ENCODE assay signal across 10 cellular contexts in the genomic region with DNA sequence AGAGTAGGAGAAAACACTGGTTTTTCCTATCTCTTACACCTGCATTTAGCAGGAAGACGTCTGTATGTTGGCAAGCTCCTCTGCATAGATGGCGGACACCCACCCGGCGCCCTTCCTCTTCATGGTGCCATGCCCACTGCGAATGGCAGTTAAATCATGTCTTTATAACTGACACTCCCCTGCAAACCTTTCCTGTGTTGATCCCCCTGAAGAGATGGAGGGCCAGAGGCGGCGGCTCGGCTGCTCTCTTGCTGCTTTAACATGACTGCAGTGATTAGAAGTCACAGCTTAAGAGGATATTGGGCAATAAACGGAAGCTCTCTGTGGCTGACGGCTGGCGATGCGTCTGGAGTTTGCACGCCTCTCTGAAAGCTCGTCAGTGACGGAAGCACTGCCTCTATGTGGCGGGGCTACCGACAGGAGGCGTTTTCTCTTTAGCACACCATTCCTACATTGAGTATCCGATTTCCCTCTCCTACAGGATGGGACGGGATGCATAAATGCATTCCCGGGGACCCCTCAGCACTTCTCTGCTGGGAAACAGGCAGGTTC. TPM values are rescaled to one million over a fixed set of nuclear protein-coding genes. Genes with fewer than 3 reads are reported as not detected.
DNase-seq lines count a peak whose midpoint lies in the region; ATAC-seq and TF ChIP-seq lines count a peak whose summit lies in the region.
"Had no signal": no experiment of that assay in that cellular context is flagged by ENCODE, and none has a peak within 500 bp of the region (broad histone marks: within the 10 kb centered on the region; RNA-seq: fewer than 3 reads in every experiment).

No MANE protein-coding gene starts in this region.

- H3K4me1 ChIP-seq in heart left ventricle, result peaks cover 0 to 11% (median 0%) of the 10 kb centered on the region in 12 donors
- H3K4me1 ChIP-seq: parathyroid adenoma had no signal

- ATAC-seq in GM19043 (IDR thresholded peaks at IDR 0.05; ENCODE audit: low read depth, unreplicated experiment), result peak; percentile 94
- ATAC-seq in heart left ventricle, result peak in 3 of 4 donors; percentile 60 to 62 (median 61)

- peak overlapping the region in 1 of 12 donors; percentile 37 for H3K27ac ChIP-seq in heart left ventricle
- H3K27ac ChIP-seq: parathyroid adenoma had no signal

- TF ChIP-seq POLR2A in NB4 (IDR thresholded peaks at IDR 0.05; ENCODE audit: extremely low read depth, insufficient read length) (no peak), heart left ventricle (IDR thresholded peaks at IDR 0.05) (no peak)

- intact Hi-C loops in heart left ventricle (cut with DNase I), result no loop called here

- WGBS in heart left ventricle, 4 donors, result 61 to 80% (median 69%) methylated on average over 20 to 21 of the region's 21 CpGs

- TF ChIP-seq CTCF in NB4 (IDR thresholded peaks at IDR 0.05; ENCODE audit: low read depth, low read length) (peak; percentile 82), heart left ventricle (IDR thresholded peaks at IDR 0.05) (peak in 4 of 12 donors; percentile 14 to 44 (median 20))

- no peaks in the 10 kb centered on the region for H3K9me3 ChIP-seq in heart left ventricle
- H3K9me3 ChIP-seq: Peyer's patch had no signal

- H3K27me3 ChIP-seq in heart left ventricle, result peaks cover 0 to 5% (median 0%) of the 10 kb centered on the region in 9 donors
- H3K27me3 ChIP-seq: Peyer's patch had no signal

- DNase-seq in NB4 (ENCODE audit: low read depth), result peak; percentile 99
- peak; percentile 21 for DNase-seq in activated T-cell treated with anti-CD3 and anti-CD28 coated beads for 4 hours
- peak in 4 of 5 donors; percentile 30 to 75 (median 50) for DNase-seq in heart left ventricle
- DNase-seq in stimulated activated CD4-positive, alpha-beta T cell treated with anti-CD3 and anti-CD28 coated beads, Interleukin-1b, Interleukin-23, amount 100 ng/mL, for 4 hours (ENCODE audit: low read depth in 2 of 2), result peak; percentile 8 to 24
- DNase-seq in NCI-H510A treated with DMSO at 0.1 percent for 48 hours (lab: John Stamatoyannopoulos, UW), result no peak
- no peak for DNase-seq in NCI-H345 (lab: John Stamatoyannopoulos, UW)
- DNase-seq in NCI-H187 treated with DMSO at 0.1 percent for 48 hours (lab: John Stamatoyannopoulos, UW), result no peak

- H3K4me3 ChIP-seq in NB4 (ENCODE audit: low read depth, low read length) (no peak overlapping the region), heart left ventricle (peak overlapping the region in 2 of 12 donors; percentile 16 to 37)

- H3K36me3 ChIP-seq in heart left ventricle, result peaks cover 0 to 26% (median 0%) of the 10 kb centered on the region in 9 donors
- H3K36me3 ChIP-seq: Peyer's patch had no signal

RNA-seq across cellular contexts. Expression of gene SNRPA1, which starts 25.5 kb away (rescaled TPM):
- 10 to 100 TPM; 17.6 to 44.3 (median 28.6) TPM for total RNA-seq in heart left ventricle
- 10 to 100 TPM; 30.2 to 57.8 TPM for polyA plus RNA-seq in heart left ventricle

RNA-seq across cellular contexts. Expression of gene SELENOS, which starts 43.3 kb away (rescaled TPM):
- total RNA-seq in heart left ventricle, result 10 to 100 TPM; 38.7 to 72.4 (median 47.5) TPM
- polyA plus RNA-seq in heart left ventricle, result 100 to 1,000 TPM in 1 of 2 donors, 10 to 100 TPM in 1; 52.5 to 209 TPM

Comparison
In these comparisons a context has a peak if more than half of its experiments do, and no peak if none do; other contexts are left out.
1. DNase-seq: peak in NB4 (single experiment), activated T-cell treated with anti-CD3 and anti-CD28 coated beads for 4 hours (single experiment), heart left ventricle (4 of 5) and stimulated activated CD4-positive, alpha-beta T cell treated with anti-CD3 and anti-CD28 coated beads, Interleukin-1b, Interleukin-23, amount 100 ng/mL, for 4 hours (2 of 2); none in NCI-H510A treated with DMSO at 0.1 percent for 48 hours (single experiment), NCI-H345 (single experiment) and NCI-H187 treated with DMSO at 0.1 percent for 48 hours (single experiment).